1 cellular context compared by ENCODE assay signal in the genomic region with DNA sequence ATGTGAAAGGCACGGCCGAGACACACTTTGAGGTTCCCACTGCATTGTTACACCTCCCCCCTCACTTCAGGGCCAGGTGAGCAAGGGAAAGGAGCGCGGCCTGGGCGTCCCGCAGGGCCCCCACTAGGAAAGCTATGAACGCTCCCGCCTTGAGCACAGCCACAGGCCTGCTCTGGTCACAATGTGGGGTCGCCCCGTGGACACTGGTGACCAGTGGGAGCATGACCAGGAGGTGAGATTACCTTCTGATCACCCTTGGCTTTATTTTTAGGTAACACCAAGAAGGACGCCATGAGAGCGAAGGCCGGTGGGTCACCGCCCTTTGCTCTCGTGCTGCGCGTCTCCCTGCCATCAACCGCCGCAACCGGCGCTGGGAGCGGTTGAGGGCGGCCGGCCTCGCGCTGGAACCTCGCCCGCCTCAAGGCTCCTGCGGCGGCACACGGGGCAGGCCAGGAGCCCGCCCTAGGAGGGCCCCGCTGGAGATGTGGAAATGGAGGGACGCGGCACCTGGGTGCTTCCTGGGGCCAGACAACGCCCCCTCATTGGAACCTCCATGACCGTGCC. TPM values are rescaled to one million over a fixed set of nuclear protein-coding genes. Genes with fewer than 3 reads are reported as not detected.
"Had no signal": no experiment of that assay in that cellular context is flagged by ENCODE, and none has a peak within 500 bp of the region (broad histone marks: within the 10 kb centered on the region; RNA-seq: fewer than 3 reads in every experiment).

No MANE protein-coding gene starts in this region.

RNA-seq across cellular contexts. Expression of a gene that starts 2.6 kb away (rescaled TPM):
- total RNA-seq: kidney epithelial cell had no signal
